Comparison of ENCODE assay signal across 34 cellular contexts in the genomic region with DNA sequence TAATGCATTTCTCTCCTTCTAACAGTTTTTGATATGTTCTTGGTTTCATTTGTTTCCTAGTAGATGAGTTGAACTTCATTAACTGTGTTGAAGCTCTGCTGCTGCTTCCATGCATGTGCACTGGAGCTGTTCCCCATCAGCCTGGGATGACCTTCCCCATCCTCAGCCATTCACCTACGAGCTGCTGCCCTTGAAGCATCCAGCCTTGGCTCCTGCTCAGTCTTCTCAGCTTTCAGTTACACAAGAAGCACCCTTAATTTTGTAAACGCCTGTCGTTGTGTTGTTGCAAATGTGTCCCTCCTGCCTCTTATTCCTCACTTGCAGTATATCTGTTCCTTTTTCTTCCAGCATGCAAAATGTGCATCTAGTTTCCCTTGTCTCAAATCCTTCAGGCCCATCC. TPM values are rescaled to one million over a fixed set of nuclear protein-coding genes. Genes with fewer than 3 reads are reported as not detected.
"Had no signal": no experiment of that assay in that cellular context is flagged by ENCODE, and none has a peak within 500 bp of the region (broad histone marks: within the 10 kb centered on the region; RNA-seq: fewer than 3 reads in every experiment).

No MANE protein-coding gene starts in this region.

- H2AFZ ChIP-seq: hepatocyte had no signal

- H3K27me3 ChIP-seq: gastroesophageal sphincter, hepatocyte, stomach, thyroid gland, upper lobe of left lung, vagina had no signal

- H3K27me3 Mint-ChIP-seq: activated CD8-positive, alpha-beta memory T cell treated with anti-CD3 and anti-CD28 coated beads, Interleukin-2, amount 10 ng/mL, durations not matched to agents 7 days and 5 days; activated naive CD4-positive, alpha-beta T cell treated with anti-CD3 and anti-CD28 coated beads, Interleukin-2, amount 50 U/mL, for 24 hours; activated naive CD8-positive, alpha-beta T cell treated with anti-CD3 and anti-CD28 coated beads, Interleukin-2, amount 50 U/mL, for 24 hours; stimulated activated memory B cell treated with anti-CD40 and anti-IgM and Interleukin-4, amounts not matched to agents 10 μg/mL and 1 μg/mL and 100 μg/mL, for 72 hours had no signal

- H3K4me3 ChIP-seq: esophagus squamous epithelium, gastroesophageal sphincter, hepatocyte, stomach, thyroid gland, upper lobe of left lung, vagina had no signal

- H3K27ac Mint-ChIP-seq: activated CD8-positive, alpha-beta memory T cell treated with anti-CD3 and anti-CD28 coated beads, Interleukin-2, amount 10 ng/mL, durations not matched to agents 7 days and 5 days; activated CD8-positive, alpha-beta T cell treated with anti-CD3 and anti-CD28 coated beads, Interleukin-2, amount 10 ng/mL, durations not matched to agents 7 days and 5 days; activated naive CD4-positive, alpha-beta T cell treated with anti-CD3 and anti-CD28 coated beads, Interleukin-2, amount 50 U/mL, for 24 hours; activated naive CD8-positive, alpha-beta T cell treated with anti-CD3 and anti-CD28 coated beads, Interleukin-2, amount 50 U/mL, for 24 hours; activated T-helper 2 cell treated with anti-CD3 and anti-CD28 coated beads, Interferon-gamma antibody, Interleukin-2, Interleukin-4, amounts not matched to agents 10 μg/mL and 5 μg/mL and 100 μg/mL, durations not matched to agents 14 hours and 24 hours and 36 hours; mesothelial cell of epicardium; progenitor cell of endocrine pancreas; stimulated activated memory B cell treated with anti-CD40 and anti-IgM and Interleukin-4, amounts not matched to agents 10 μg/mL and 1 μg/mL and 100 μg/mL, for 72 hours had no signal

- FAIRE-seq: colon, endometrium, keratinocyte, small intestine had no signal

- H3K36me3 Mint-ChIP-seq: activated CD8-positive, alpha-beta memory T cell treated with anti-CD3 and anti-CD28 coated beads, Interleukin-2, amount 10 ng/mL, durations not matched to agents 7 days and 5 days; activated naive CD4-positive, alpha-beta T cell treated with anti-CD3 and anti-CD28 coated beads, Interleukin-2, amount 50 U/mL, for 24 hours; mesothelial cell of epicardium; naive thymus-derived CD4-positive, alpha-beta T cell; stimulated activated memory B cell treated with anti-CD40 and anti-IgM and Interleukin-4, amounts not matched to agents 10 μg/mL and 1 μg/mL and 100 μg/mL, for 72 hours had no signal

- H3K36me3 ChIP-seq: esophagus squamous epithelium, gastroesophageal sphincter, stomach, thyroid gland, upper lobe of left lung, vagina had no signal

- H3K4me1 ChIP-seq: gastroesophageal sphincter, thyroid gland had no signal

- H3K9me3 ChIP-seq: esophagus squamous epithelium, gastroesophageal sphincter, stomach, thyroid gland, upper lobe of left lung, vagina had no signal

- DNase-seq: activated CD8-positive, alpha-beta memory T cell treated with anti-CD3 and anti-CD28 coated beads, Interleukin-2, amount 10 ng/mL, durations not matched to agents 7 days and 5 days; activated CD8-positive, alpha-beta T cell treated with anti-CD3 and anti-CD28 coated beads, Interleukin-2, amount 10 ng/mL, durations not matched to agents 7 days and 5 days; activated naive CD8-positive, alpha-beta T cell treated with anti-CD3 and anti-CD28 coated beads, Interleukin-2, amount 50 U/mL, for 24 hours; activated T-cell treated with anti-CD3 and anti-CD28 coated beads, Interleukin-2, amount 50 U/mL, for 48 hours; amygdala; dermis blood vessel endothelial cell; effector CD8-positive, alpha-beta T cell; esophagus squamous epithelium; left cardiac atrium; naive thymus-derived CD4-positive, alpha-beta T cell; retina; small intestine; stimulated activated CD4-positive, alpha-beta T cell treated with anti-CD3 and anti-CD28 coated beads, Interleukin-1b, Interleukin-23, amount 100 ng/mL, for 48 hours; stimulated activated CD4-positive, alpha-beta T cell treated with anti-CD3 and anti-CD28 coated beads, Interleukin-4, amount 100 ng/mL, for 4 hours; stimulated activated CD8-positive, alpha-beta memory T cell treated with anti-CD3 and anti-CD28 coated beads, Interleukin-4, amount 100 ng/mL, for 48 hours; stomach; T-helper 2 cell; thyroid gland; upper lobe of left lung had no signal

- ATAC-seq: activated CD8-positive, alpha-beta memory T cell treated with anti-CD3 and anti-CD28 coated beads, Interleukin-2, amount 10 ng/mL, durations not matched to agents 7 days and 5 days; activated CD8-positive, alpha-beta T cell treated with anti-CD3 and anti-CD28 coated beads, Interleukin-2, amount 10 ng/mL, durations not matched to agents 7 days and 5 days; activated naive CD8-positive, alpha-beta T cell treated with anti-CD3 and anti-CD28 coated beads, Interleukin-2, amount 50 U/mL, for 24 hours; gastroesophageal sphincter; left cardiac atrium; naive thymus-derived CD4-positive, alpha-beta T cell; sciatic nerve; stimulated activated memory B cell treated with anti-CD40 and anti-IgM and Interleukin-4, amounts not matched to agents 10 μg/mL and 1 μg/mL and 100 μg/mL, for 72 hours had no signal

- H3K4me2 ChIP-seq: hepatocyte had no signal

- H3K27ac ChIP-seq: epithelial cell of prostate, esophagus squamous epithelium, gastroesophageal sphincter, hepatocyte, stomach, thyroid gland, upper lobe of left lung, vagina had no signal

- H3K4me3 Mint-ChIP-seq: activated CD8-positive, alpha-beta memory T cell treated with anti-CD3 and anti-CD28 coated beads, Interleukin-2, amount 10 ng/mL, durations not matched to agents 7 days and 5 days; activated CD8-positive, alpha-beta T cell treated with anti-CD3 and anti-CD28 coated beads, Interleukin-2, amount 10 ng/mL, durations not matched to agents 7 days and 5 days; activated naive CD4-positive, alpha-beta T cell treated with anti-CD3 and anti-CD28 coated beads, Interleukin-2, amount 50 U/mL, for 24 hours; activated naive CD8-positive, alpha-beta T cell treated with anti-CD3 and anti-CD28 coated beads, Interleukin-2, amount 50 U/mL, for 24 hours; mesothelial cell of epicardium; naive thymus-derived CD4-positive, alpha-beta T cell; stimulated activated memory B cell treated with anti-CD40 and anti-IgM and Interleukin-4, amounts not matched to agents 10 μg/mL and 1 μg/mL and 100 μg/mL, for 72 hours had no signal

- H3K9me3 Mint-ChIP-seq: activated naive CD4-positive, alpha-beta T cell treated with anti-CD3 and anti-CD28 coated beads, Interleukin-2, amount 50 U/mL, for 24 hours; activated naive CD8-positive, alpha-beta T cell treated with anti-CD3 and anti-CD28 coated beads, Interleukin-2, amount 50 U/mL, for 24 hours; activated T-helper 2 cell treated with anti-CD3 and anti-CD28 coated beads, Interferon-gamma antibody, Interleukin-2, Interleukin-4, amounts not matched to agents 10 μg/mL and 5 μg/mL and 100 μg/mL, durations not matched to agents 14 hours and 24 hours and 36 hours; mesothelial cell of epicardium; naive thymus-derived CD4-positive, alpha-beta T cell; stimulated activated memory B cell treated with anti-CD40 and anti-IgM and Interleukin-4, amounts not matched to agents 10 μg/mL and 1 μg/mL and 100 μg/mL, for 72 hours had no signal

- H3K79me2 ChIP-seq: hepatocyte had no signal

- H3K4me1 Mint-ChIP-seq: stimulated activated memory B cell treated with anti-CD40 and anti-IgM and Interleukin-4, amounts not matched to agents 10 μg/mL and 1 μg/mL and 100 μg/mL, for 72 hours had no signal

RNA-seq across cellular contexts. Expression of gene UROC1, which starts 33.4 kb away (rescaled TPM):
- total RNA-seq: activated CD8-positive, alpha-beta memory T cell treated with anti-CD3 and anti-CD28 coated beads, Interleukin-2, amount 10 ng/mL, durations not matched to agents 7 days and 5 days; activated T-helper 2 cell treated with anti-CD3 and anti-CD28 coated beads, Interferon-gamma antibody, Interleukin-2, Interleukin-4, amounts not matched to agents 10 μg/mL and 5 μg/mL and 100 μg/mL, durations not matched to agents 14 hours and 24 hours and 36 hours; dermis blood vessel endothelial cell; esophagus squamous epithelium; gastroesophageal sphincter; left cardiac atrium; lower leg skin; mesothelial cell of epicardium; naive thymus-derived CD4-positive, alpha-beta T cell; osteocyte; progenitor cell of endocrine pancreas; sciatic nerve; stomach; thyroid gland; upper lobe of left lung; vagina had no signal
- polyA plus RNA-seq: keratinocyte; naive thymus-derived CD4-positive, alpha-beta T cell; stomach had no signal

RNA-seq across cellular contexts. Expression of gene CHST13, which starts 39.8 kb away (rescaled TPM):
- total RNA-seq: activated CD8-positive, alpha-beta memory T cell treated with anti-CD3 and anti-CD28 coated beads, Interleukin-2, amount 10 ng/mL, durations not matched to agents 7 days and 5 days; activated CD8-positive, alpha-beta T cell treated with anti-CD3 and anti-CD28 coated beads, Interleukin-2, amount 10 ng/mL, durations not matched to agents 7 days and 5 days; activated T-helper 2 cell treated with anti-CD3 and anti-CD28 coated beads, Interferon-gamma antibody, Interleukin-2, Interleukin-4, amounts not matched to agents 10 μg/mL and 5 μg/mL and 100 μg/mL, durations not matched to agents 14 hours and 24 hours and 36 hours; dermis blood vessel endothelial cell; mesothelial cell of epicardium; osteocyte had no signal
- polyA plus RNA-seq: keratinocyte; naive thymus-derived CD4-positive, alpha-beta T cell had no signal
